ENCODE assay signal across 2 cellular contexts in the genomic region with DNA sequence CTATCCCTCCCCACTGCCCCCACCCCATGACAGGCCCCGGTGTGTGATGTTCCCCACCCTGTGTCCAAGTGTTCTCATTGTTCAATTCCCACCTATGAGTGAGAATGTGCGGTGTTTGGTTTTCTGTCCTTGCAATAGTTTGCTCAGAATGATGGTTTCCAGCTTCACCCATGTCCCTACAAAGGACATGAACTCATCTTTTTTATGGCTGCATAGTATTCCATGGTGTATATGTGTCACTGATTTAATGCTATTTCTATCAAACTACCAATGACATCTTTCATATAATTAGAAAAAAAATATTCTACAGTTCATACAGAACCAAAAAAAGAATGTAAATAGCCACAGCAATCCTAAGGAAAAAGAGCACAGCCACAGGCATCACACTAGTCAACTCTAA. TPM values are rescaled to one million over a fixed set of nuclear protein-coding genes. Genes with fewer than 3 reads are reported as not detected.
"Had no signal": no experiment of that assay in that cellular context is flagged by ENCODE, and none has a peak within 500 bp of the region (broad histone marks: within the 10 kb centered on the region; RNA-seq: fewer than 3 reads in every experiment).

No MANE protein-coding gene starts in this region.

RNA-seq across cellular contexts. Expression of a gene that starts 9.8 kb away (rescaled TPM):
- total RNA-seq: G401, GM12878 had no signal

RNA-seq across cellular contexts. Expression of a gene that starts 38.5 kb away (rescaled TPM):
- total RNA-seq: G401, GM12878 had no signal
